ENCODE assay signal across 11 cellular contexts in genomic region chr14:91343051-91343450, GRCh38.
"Had no signal": no experiment of that assay in that cellular context is flagged by ENCODE, and none has a peak within 500 bp of the region (broad histone marks: within the 10 kb centered on the region; RNA-seq: fewer than 3 reads in every experiment).

No MANE protein-coding gene starts in this region.

- H3K4me1 ChIP-seq: foreskin keratinocyte had no signal

- H3K27ac ChIP-seq: foreskin keratinocyte had no signal

- ATAC-seq: activated CD8-positive, alpha-beta memory T cell treated with anti-CD3 and anti-CD28 coated beads, Interleukin-2, amount 10 ng/mL, durations not matched to agents 7 days and 5 days; foreskin keratinocyte; WTC11 had no signal

- H3K27me3 ChIP-seq: foreskin keratinocyte had no signal

- H3K27ac Mint-ChIP-seq: dendritic cell treated with granulocyte-macrophage colony-stimulating factor and Interleukin-4, amounts not matched to agents 40 ng/mL and 50 ng/mL, for 4 days; WTC11 had no signal

- H3K9me3 Mint-ChIP-seq: dendritic cell treated with granulocyte-macrophage colony-stimulating factor and Interleukin-4, amounts not matched to agents 40 ng/mL and 50 ng/mL, for 4 days; nephron progenitor cell; WTC11 had no signal

- H3K27me3 Mint-ChIP-seq: activated CD8-positive, alpha-beta memory T cell treated with anti-CD3 and anti-CD28 coated beads, Interleukin-2, amount 10 ng/mL, durations not matched to agents 7 days and 5 days had no signal

- H3K4me3 Mint-ChIP-seq: activated CD8-positive, alpha-beta memory T cell treated with anti-CD3 and anti-CD28 coated beads, Interleukin-2, amount 10 ng/mL, durations not matched to agents 7 days and 5 days; dendritic cell treated with granulocyte-macrophage colony-stimulating factor and Interleukin-4, amounts not matched to agents 40 ng/mL and 50 ng/mL, for 4 days; nephron progenitor cell; WTC11 had no signal

- DNase-seq: activated CD4-positive, alpha-beta T cell treated with anti-CD3 and anti-CD28 coated beads, Interleukin-2, amount 50 U/mL, for 1 hour; activated CD8-positive, alpha-beta memory T cell treated with anti-CD3 and anti-CD28 coated beads, Interleukin-2, amount 10 ng/mL, durations not matched to agents 7 days and 5 days; activated effector memory CD4-positive, alpha-beta T cell treated with anti-CD3 and anti-CD28 coated beads, Interleukin-2, amount 50 U/mL, for 16 hours; activated T-cell treated with anti-CD3 and anti-CD28 coated beads, Interleukin-2, amount 50 U/mL, for 1 hour; effector memory CD4-positive, alpha-beta T cell; foreskin keratinocyte; mesendoderm; nephron progenitor cell; stimulated activated CD4-positive, alpha-beta T cell treated with anti-CD3 and anti-CD28 coated beads, Interleukin-1b, Interleukin-23, amount 100 ng/mL, for 48 hours had no signal
